ENCODE assay signal across 8 cellular contexts in genomic region chr7:10973942-10974716, GRCh38. TPM values are rescaled to one million over a fixed set of nuclear protein-coding genes. Genes with fewer than 3 reads are reported as not detected.
DNase-seq lines count a peak whose midpoint lies in the region; ATAC-seq, FAIRE-seq and TF ChIP-seq lines count a peak whose summit lies in the region.

No MANE protein-coding gene starts in this region.

- H3K9me1 ChIP-seq in keratinocyte (ENCODE audit: control insufficient read depth, extremely low read depth, insufficient read depth, low read length), result no peaks in the 10 kb centered on the region

- H3K4me3 ChIP-seq in DND-41 (ENCODE audit: low read depth in 1 of 2, low read length in 2 of 2), result peak overlapping the region; percentile 96 to 98
- H3K4me3 ChIP-seq in SJSA1, result peak overlapping the region; percentile 52
- H3K4me3 ChIP-seq in mammary epithelial cell (replicated peaks in 1 of 3; ENCODE audit: insufficient read depth in 1 of 3, low read depth in 2 of 3, low read length in 3 of 3), result peak overlapping the region; percentile 83 to 97 (median 89)
- H3K4me3 ChIP-seq in keratinocyte (ENCODE audit: control insufficient read depth in 2 of 3, extremely low read depth in 1 of 3, insufficient read depth in 2 of 3, low read depth in 1 of 3, low read length in 3 of 3), result peak overlapping the region; percentile 76 to 95 (median 92)
- H3K4me3 ChIP-seq in small intestine (ENCODE audit: low read depth in 1 of 2, low read length in 2 of 2), result peak overlapping the region; percentile 65 to 89

- H3K36me3 ChIP-seq in DND-41 (ENCODE audit: insufficient read depth, low read length) (peaks cover 24% of the 10 kb centered on the region), SJSA1 (peaks cover 9% of the 10 kb centered on the region), mammary epithelial cell (ENCODE audit: insufficient read depth, low read length) (no peaks in the 10 kb centered on the region), keratinocyte (ENCODE audit: control insufficient read depth in 2 of 2, extremely low read depth in 1 of 2, insufficient read depth in 2 of 2, low read length in 2 of 2) (no peaks in the 10 kb centered on the region), small intestine (ENCODE audit: control insufficient read depth in 2 of 2, insufficient read depth in 2 of 2, low read length in 2 of 2) (no peaks in the 10 kb centered on the region)

- H2AFZ ChIP-seq in DND-41 (ENCODE audit: low read depth, low read length) (peak overlapping the region; percentile 88), mammary epithelial cell (ENCODE audit: low read depth, low read length) (peak overlapping the region; percentile 90), keratinocyte (ENCODE audit: control insufficient read depth, low read length) (peak overlapping the region; percentile 80)

- TF ChIP-seq CTCF in DND-41 (IDR thresholded peaks at IDR 0.05; ENCODE audit: borderline replicate concordance, extremely low read depth, low read length, poor library complexity, severe bottlenecking), result no peak
- no peak for TF ChIP-seq CTCF in mammary epithelial cell (conservative IDR thresholded peaks at IDR 0.05 in 1 of 2, IDR thresholded peaks at IDR 0.05 in 1 of 2; ENCODE audit: extremely low read depth in 1 of 2, insufficient read depth in 1 of 2, low read depth in 1 of 2, low read length in 2 of 2)
- no peak for TF ChIP-seq CTCF in keratinocyte (optimal IDR thresholded peaks at IDR 0.05 in 1 of 3, IDR thresholded peaks at IDR 0.05 in 1 of 3, conservative IDR thresholded peaks at IDR 0.05 in 1 of 3; ENCODE audit: extremely low read depth in 1 of 3, insufficient read depth in 2 of 3, low read length in 3 of 3)

- 4% methylated on average over 14 of the region's 45 CpGs for WGBS in mammary epithelial cell (ENCODE audit: low coverage, missing lambda C conversion rate)
- 0 to 1% (median 1%) methylated on average over 40 to 45 of the region's 45 CpGs for WGBS in small intestine, 3 donors

- CTCF ChIA-PET in mammary epithelial cell (lab: Charles Lee; ENCODE audit: low non-redundant PET), result interaction anchor here (0.5 to 0.8 kb wide), 2 partner anchors 34 kb away, joined by 5 to 9 read pairs; a partner anchor contains a TSS

- no TSS peak for BruUV-seq in mammary epithelial cell (replicated peaks; lab: Mats Ljungman, UMichigan)

- ATAC-seq in DND-41 (ENCODE audit: insufficient read depth, low read depth) (peak; percentile 35), GM21360 (IDR thresholded peaks at IDR 0.05; ENCODE audit: unreplicated experiment) (peak; percentile 23), HG03558 (IDR thresholded peaks at IDR 0.05; ENCODE audit: extremely low read depth, unreplicated experiment) (peak; percentile 9)

- no peaks in the 10 kb centered on the region for H3K9me3 ChIP-seq in DND-41 (ENCODE audit: insufficient read depth, low read length, severe bottlenecking)
- H3K9me3 ChIP-seq in SJSA1 (replicated peaks), result no peaks in the 10 kb centered on the region
- H3K9me3 ChIP-seq in mammary epithelial cell (replicated peaks; ENCODE audit: insufficient read depth, low read length), result no peaks in the 10 kb centered on the region
- no peaks in the 10 kb centered on the region for H3K9me3 ChIP-seq in keratinocyte (ENCODE audit: control insufficient read depth, low read depth, low read length)
- H3K9me3 ChIP-seq in small intestine (ENCODE audit: control insufficient read depth, low read depth), result no peaks in the 10 kb centered on the region

- H3K79me2 ChIP-seq in DND-41 (ENCODE audit: insufficient read depth, low read length) (peaks cover 54% of the 10 kb centered on the region), mammary epithelial cell (ENCODE audit: insufficient read depth, low read length) (peaks cover 40% of the 10 kb centered on the region), keratinocyte (ENCODE audit: control insufficient read depth, insufficient read depth, low read length) (peaks cover 18% of the 10 kb centered on the region)

- H3K4me1 ChIP-seq in DND-41 (ENCODE audit: insufficient read depth, low read length), result peaks cover 58% of the 10 kb centered on the region
- peaks cover 10% of the 10 kb centered on the region for H3K4me1 ChIP-seq in SJSA1 (replicated peaks)
- peaks cover 6% of the 10 kb centered on the region for H3K4me1 ChIP-seq in mammary epithelial cell (ENCODE audit: insufficient read depth, low read length)
- H3K4me1 ChIP-seq in keratinocyte (ENCODE audit: control insufficient read depth, extremely low read depth, insufficient read depth, low read length), result peaks cover 8% of the 10 kb centered on the region
- no peaks in the 10 kb centered on the region for H3K4me1 ChIP-seq in small intestine (ENCODE audit: control insufficient read depth in 2 of 2, insufficient read depth in 1 of 2, low read depth in 1 of 2, low read length in 1 of 2)

- FAIRE-seq in keratinocyte (lab: Jason Lieb, UNC) (no peak), small intestine (lab: Jason Lieb, UNC) (no peak)

- DNase-seq in DND-41, result peak; percentile 42
- peak in 1 of 2 experiments; percentile 42 for DNase-seq in SJSA1 (ENCODE audit: low read depth in 1 of 2, low spot score in 2 of 2)
- no peak for DNase-seq in mammary epithelial cell
- no peak for DNase-seq in keratinocyte (ENCODE audit: low read depth, low spot score)
- peak; percentile 27 for DNase-seq in small intestine
- no peak for DNase-seq in superior temporal gyrus (ENCODE audit: extremely low spot score)

- H4K20me1 ChIP-seq in DND-41 (ENCODE audit: insufficient read depth, low read length) (no peaks in the 10 kb centered on the region; the same call in 1 of the 2 replicates), mammary epithelial cell (ENCODE audit: insufficient read depth, low read length) (no peaks in the 10 kb centered on the region), keratinocyte (ENCODE audit: control insufficient read depth, extremely low read depth, insufficient read depth, low read length) (no peaks in the 10 kb centered on the region)

- dilution Hi-C loops in mammary epithelial cell (cut with HindIII; ENCODE audit: low sequenced_read_pairs) (no loop called here), keratinocyte (cut with MboI; ENCODE audit: extremely low pct_ligation_motif_present, low sequenced_read_pairs) (no loop called here)

- H3K4me2 ChIP-seq in DND-41 (ENCODE audit: insufficient read depth, low read length) (peak overlapping the region; percentile 92), mammary epithelial cell (ENCODE audit: insufficient read depth, low read depth, low read length) (peak overlapping the region; percentile 91), keratinocyte (ENCODE audit: control insufficient read depth, extremely low read depth, insufficient read depth, low read depth, low read length) (peak overlapping the region; percentile 94)

- H3K27ac ChIP-seq in DND-41 (ENCODE audit: low read length), result peak overlapping the region; percentile 91
- peak overlapping the region; percentile 32; the same call in 1 of the 2 replicates for H3K27ac ChIP-seq in SJSA1
- peak overlapping the region; percentile 77 for H3K27ac ChIP-seq in mammary epithelial cell (ENCODE audit: insufficient read depth, low read depth, low read length)
- H3K27ac ChIP-seq in keratinocyte (ENCODE audit: control insufficient read depth, insufficient read depth, low read length), result peak overlapping the region; percentile 75
- peak overlapping the region; percentile 4 to 93 for H3K27ac ChIP-seq in small intestine (ENCODE audit: low read depth in 1 of 2, low read length in 1 of 2)

- H3K27me3 ChIP-seq in DND-41 (ENCODE audit: insufficient read depth, low read length, poor library complexity) (no peaks in the 10 kb centered on the region), SJSA1 (replicated peaks) (no peaks in the 10 kb centered on the region), mammary epithelial cell (ENCODE audit: insufficient read depth, low read length) (no peaks in the 10 kb centered on the region), keratinocyte (ENCODE audit: control insufficient read depth, extremely low read depth, insufficient read depth, low read length) (no peaks in the 10 kb centered on the region), small intestine (ENCODE audit: control insufficient read depth in 2 of 2, insufficient read depth in 2 of 2, low read length in 2 of 2) (no peaks in the 10 kb centered on the region)

- intact Hi-C loops in mammary epithelial cell (cut with micrococcal nuclease), result loop anchor here (1.0 kb wide), 1 partner anchor 34 kb away; a partner anchor contains a TSS

- in situ Hi-C loops in mammary epithelial cell (cut with MboI; ENCODE audit: low sequenced_read_pairs in 2 of 2), result no loop called here

- H3K9ac ChIP-seq in DND-41 (ENCODE audit: low read depth, low read length) (peak overlapping the region; percentile 98), mammary epithelial cell (ENCODE audit: insufficient read depth, low read length) (peak overlapping the region; percentile 62), keratinocyte (ENCODE audit: control insufficient read depth, extremely low read depth, insufficient read depth, low read length) (peak overlapping the region; percentile 84)

RNA-seq across cellular contexts. Expression of gene PHF14, which starts 0.5 kb away (rescaled TPM):
- total RNA-seq in SJSA1 (2014; rRNA removed; shearing (Covaris generic)), result 26.9 and 44.5 TPM in 2 replicates
- 10 to 100 TPM; 30.5 to 31.0 TPM for total RNA-seq in mammary epithelial cell
- polyA plus RNA-seq in mammary epithelial cell (10.3 TPM), keratinocyte (9.3 to 16.9 TPM (median 12.8 TPM) in 3 replicates), small intestine (10 to 100 TPM; 18.6 to 25.7 (median 24.6) TPM)
- polyA minus RNA-seq in mammary epithelial cell (5.6 TPM), keratinocyte (3.1 to 28.8 TPM (median 10.2 TPM) in 3 replicates)
- polyA plus RNA-seq in keratinocyte (2011; ENCODE audit: low read depth), result 36.8 TPM
- polyA plus RNA-seq in keratinocyte (2011; cell fraction: cytosol; rRNA removed), result 7.6 and 9.9 TPM in 2 replicates
- 14.5 and 20.3 TPM in 2 replicates for polyA plus RNA-seq in keratinocyte (2011; cell fraction: nucleus; rRNA removed)
- 11.4 and 14.6 TPM in 2 replicates for polyA plus RNA-seq in keratinocyte (2012; ENCODE audit: low replicate concordance)
- polyA minus RNA-seq in keratinocyte (2011; cell fraction: cytosol; rRNA and poly(A)+ RNA removed), result 6.1 TPM
- polyA minus RNA-seq in keratinocyte (2011; cell fraction: nucleus; rRNA and poly(A)+ RNA removed), result 19.1 and 39.2 TPM in 2 replicates

Comparison
In these comparisons a context has a peak if more than half of its experiments do, and no peak if none do; other contexts are left out.
1. DNase-seq: peak in DND-41 (single experiment) and small intestine (single experiment); none in mammary epithelial cell (single experiment), keratinocyte (single experiment) and superior temporal gyrus (single experiment).
2. H3K27ac ChIP-seq: peak in every context shown above with its lines; median percentile 91 in DND-41; 77 in mammary epithelial cell; 75 in keratinocyte; 48 in small intestine; 32 in SJSA1.
3. Peak in every context shown above with its lines, with median percentiles within 50 percentile points of each other: ATAC-seq, H2AFZ ChIP-seq, H3K4me2 ChIP-seq, H3K4me3 ChIP-seq and H3K9ac ChIP-seq.